Comparison of ENCODE assay signal across 9 cellular contexts in the genomic region with DNA sequence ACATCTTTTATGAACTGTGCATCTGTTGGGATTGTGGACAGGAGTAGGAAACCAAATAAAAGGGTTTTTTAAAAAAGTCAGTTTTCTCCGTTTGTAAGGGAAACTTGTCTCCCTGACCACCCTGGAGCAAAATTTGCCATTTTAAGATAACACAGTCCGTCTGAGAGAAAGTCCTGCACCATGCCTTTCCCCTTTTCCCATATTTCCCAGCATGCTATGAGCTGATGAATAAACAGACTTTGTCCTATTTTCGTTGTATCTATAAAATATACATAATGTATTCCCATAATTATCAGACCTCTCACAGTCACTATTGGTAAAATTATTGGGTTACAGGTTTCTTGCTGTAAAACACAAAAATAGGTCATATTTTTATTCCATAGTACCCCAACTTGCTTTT. TPM values are rescaled to one million over a fixed set of nuclear protein-coding genes. Genes with fewer than 3 reads are reported as not detected.
DNase-seq lines count a peak whose midpoint lies in the region; ATAC-seq and TF ChIP-seq lines count a peak whose summit lies in the region.
"Had no signal": no experiment of that assay in that cellular context is flagged by ENCODE, and none has a peak within 500 bp of the region (broad histone marks: within the 10 kb centered on the region; RNA-seq: fewer than 3 reads in every experiment).

No MANE protein-coding gene starts in this region.

- H3K4me1 Mint-ChIP-seq in activated CD4-positive, alpha-beta T cell treated with anti-CD3 and anti-CD28 coated beads for 36 hours, result peaks cover 24% of the 10 kb centered on the region
- peaks cover 14% of the 10 kb centered on the region for H3K4me1 Mint-ChIP-seq in progenitor cell of endocrine pancreas (ENCODE audit: low read depth)

- CTCF ChIA-PET in activated CD4-positive, alpha-beta T cell treated with anti-CD3 and anti-CD28 coated beads for 36 hours (lab: Charles Lee), result interaction anchor here (0.8 kb wide), 1 partner anchor 442 kb away, joined by 3 read pairs; no protein-coding TSS in a partner anchor
- CTCF ChIA-PET in OCI-LY7 (lab: Charles Lee; ENCODE audit: unreplicated experiment), result no interaction called here

- no peaks in the 10 kb centered on the region for H3K9me3 Mint-ChIP-seq in activated CD4-positive, alpha-beta T cell treated with anti-CD3 and anti-CD28 coated beads for 36 hours (ENCODE audit: low read depth)
- H3K9me3 Mint-ChIP-seq in progenitor cell of endocrine pancreas (ENCODE audit: low read depth), result no peaks in the 10 kb centered on the region

- H4K20me1 ChIP-seq in OCI-LY7 (ENCODE audit: insufficient read depth, low read length), result no peaks in the 10 kb centered on the region

- POLR2A ChIA-PET in activated CD4-positive, alpha-beta T cell treated with anti-CD3 and anti-CD28 coated beads for 36 hours (lab: Charles Lee), result no interaction called here
- POLR2A ChIA-PET in OCI-LY7 (lab: Charles Lee), result no interaction called here

- H3K4me3 Mint-ChIP-seq in activated CD4-positive, alpha-beta T cell treated with anti-CD3 and anti-CD28 coated beads for 36 hours, result peak overlapping the region; percentile 70
- peak overlapping the region; percentile 92 for H3K4me3 Mint-ChIP-seq in progenitor cell of endocrine pancreas (ENCODE audit: low read depth)

- no TSS peak for BruUV-seq in OCI-LY7 (replicated peaks; lab: Mats Ljungman, UMichigan)

- WGBS in ectodermal cell, 2 experiments, result 71 to 78% methylated on average over 2 to 3 of the region's 3 CpGs

- no peak overlapping the region for H3K9ac ChIP-seq in NT2/D1 (ENCODE audit: insufficient read length, low read depth)

- H3K27me3 ChIP-seq in NT2/D1 (ENCODE audit: insufficient read depth, insufficient read length), result no peaks in the 10 kb centered on the region
- H3K27me3 ChIP-seq in ectodermal cell (ENCODE audit: control insufficient read depth, insufficient read depth, low read length, poor library complexity, severe bottlenecking), result peaks cover 11% of the 10 kb centered on the region

- no peak for ATAC-seq in activated CD4-positive, alpha-beta T cell treated with anti-CD3 and anti-CD28 coated beads for 36 hours
- no peak for ATAC-seq in GM18498 (IDR thresholded peaks at IDR 0.05; ENCODE audit: unreplicated experiment)

- DNase-seq in activated CD4-positive, alpha-beta T cell treated with anti-CD3 and anti-CD28 coated beads for 36 hours, result no peak
- no peak for DNase-seq in activated CD4-positive, alpha-beta T cell treated with anti-CD3 and anti-CD28 coated beads, Interleukin-2, amount 50 U/mL, for 4 hours
- DNase-seq in NT2/D1 (ENCODE audit: low read depth, low spot score) (no peak), progenitor cell of endocrine pancreas (ENCODE audit: low spot score, unreplicated experiment) (no peak), OCI-LY7 (ENCODE audit: low spot score) (no peak), DMS79 (lab: John Stamatoyannopoulos, UW) (no peak)
- DNase-seq: H7 had no signal

- H2AFZ ChIP-seq in OCI-LY7 (ENCODE audit: low read length), result no peak overlapping the region

- no peaks in the 10 kb centered on the region for H3K9me2 ChIP-seq in OCI-LY7 (ENCODE audit: insufficient read depth, low read length)

- H3K9me3 ChIP-seq in NT2/D1 (ENCODE audit: insufficient read depth, low read length) (no peaks in the 10 kb centered on the region), ectodermal cell (ENCODE audit: control insufficient read depth, low read length) (no peaks in the 10 kb centered on the region), OCI-LY7 (ENCODE audit: low read length) (no peaks in the 10 kb centered on the region)

- intact Hi-C loops in activated CD4-positive, alpha-beta T cell treated with anti-CD3 and anti-CD28 coated beads for 36 hours (cut with DNase I, micrococcal nuclease), result loop anchor here (2.0 to 5.0 kb wide), 5 partner anchors 197 to 1119 kb away; partner anchors contain the start of gene CEP170 (in 1 of the 2)
- intact Hi-C loops in OCI-LY7 (cut with micrococcal nuclease; ENCODE audit: unreplicated experiment), result no loop called here

- no peak overlapping the region for H3K4me2 ChIP-seq in OCI-LY7 (ENCODE audit: low read length)

- H3K4me3 ChIP-seq in NT2/D1 (ENCODE audit: insufficient read length, low read depth) (peak overlapping the region; percentile 64), ectodermal cell (ENCODE audit: insufficient read depth, low read depth, low read length) (peak overlapping the region; percentile 58), OCI-LY7 (ENCODE audit: low read depth, low read length, poor library complexity, severe bottlenecking) (no peak overlapping the region)

- H3K36me3 ChIP-seq in NT2/D1 (ENCODE audit: insufficient read depth, insufficient read length, low read length) (no peaks in the 10 kb centered on the region), ectodermal cell (ENCODE audit: control insufficient read depth, insufficient read depth, low read length) (no peaks in the 10 kb centered on the region), OCI-LY7 (ENCODE audit: insufficient read depth, low read length) (no peaks in the 10 kb centered on the region)

- H3K4me1 ChIP-seq in NT2/D1 (ENCODE audit: insufficient read depth, insufficient read length) (no peaks in the 10 kb centered on the region), ectodermal cell (ENCODE audit: control insufficient read depth, insufficient read depth, low read length) (peaks cover 15% of the 10 kb centered on the region), OCI-LY7 (ENCODE audit: insufficient read depth, low read length, poor library complexity, severe bottlenecking) (no peaks in the 10 kb centered on the region)

- TF ChIP-seq CTCF in progenitor cell of endocrine pancreas (IDR thresholded peaks at IDR 0.05; ENCODE audit: unreplicated experiment), result no peak
- no peak for TF ChIP-seq CTCF in OCI-LY7 (conservative IDR thresholded peaks at IDR 0.05; ENCODE audit: low read length)

- no peak overlapping the region for H3K27ac ChIP-seq in ectodermal cell (ENCODE audit: insufficient read depth, low read depth, low read length, poor library complexity, severe bottlenecking)
- H3K27ac ChIP-seq in OCI-LY7 (ENCODE audit: low read depth, low read length, poor library complexity, severe bottlenecking), result no peak overlapping the region

- H3K27me3 Mint-ChIP-seq in activated CD4-positive, alpha-beta T cell treated with anti-CD3 and anti-CD28 coated beads for 36 hours, result peaks cover 2% of the 10 kb centered on the region
- H3K27me3 Mint-ChIP-seq in progenitor cell of endocrine pancreas, result peaks cover 21% of the 10 kb centered on the region

- no peaks in the 10 kb centered on the region for H3K79me2 ChIP-seq in OCI-LY7 (ENCODE audit: insufficient read depth, low read depth, low read length)

- no peaks in the 10 kb centered on the region for H3K36me3 Mint-ChIP-seq in activated CD4-positive, alpha-beta T cell treated with anti-CD3 and anti-CD28 coated beads for 36 hours (ENCODE audit: low read depth)
- H3K36me3 Mint-ChIP-seq in progenitor cell of endocrine pancreas (ENCODE audit: insufficient read depth), result no peaks in the 10 kb centered on the region

- peak overlapping the region; percentile 92 for H3K27ac Mint-ChIP-seq in activated CD4-positive, alpha-beta T cell treated with anti-CD3 and anti-CD28 coated beads for 36 hours
- H3K27ac Mint-ChIP-seq in progenitor cell of endocrine pancreas, result peak overlapping the region; percentile 95

RNA-seq across cellular contexts. Expression of gene AKT3, which starts 1.7 kb away (rescaled TPM):
- total RNA-seq in activated CD4-positive, alpha-beta T cell treated with anti-CD3 and anti-CD28 coated beads for 36 hours, result 10 to 100 TPM; 29.3 to 34.6 TPM
- polyA plus RNA-seq in ectodermal cell (2013, experiment 1 of 4), result 24.6 TPM
- polyA plus RNA-seq in ectodermal cell (2013, experiment 2 of 4), result 22.5 TPM
- polyA plus RNA-seq in ectodermal cell (2013, experiment 3 of 4), result 16.4 TPM
- 18.5 TPM for polyA plus RNA-seq in ectodermal cell (2013, experiment 4 of 4)
- total RNA-seq in progenitor cell of endocrine pancreas (42.4 and 45.5 TPM in 2 replicates), OCI-LY7 (2022) (0.07 and 0.29 TPM in 2 replicates)
- not detected in 2 replicates for total RNA-seq in OCI-LY7 (2014; rRNA removed; shearing (Covaris generic))

Comparison
In these comparisons a context has a peak if more than half of its experiments do, and no peak if none do; other contexts are left out.
1. RNA of gene AKT3, which starts 1.7 kb away (total RNA-seq): 42.4 to 45.5 TPM in progenitor cell of endocrine pancreas and 29.3 to 34.6 TPM in activated CD4-positive, alpha-beta T cell treated with anti-CD3 and anti-CD28 coated beads for 36 hours; 0.07 to 0.29 TPM in OCI-LY7; every median in the first group is over 10 times any median in the second.